In the genomic region with DNA sequence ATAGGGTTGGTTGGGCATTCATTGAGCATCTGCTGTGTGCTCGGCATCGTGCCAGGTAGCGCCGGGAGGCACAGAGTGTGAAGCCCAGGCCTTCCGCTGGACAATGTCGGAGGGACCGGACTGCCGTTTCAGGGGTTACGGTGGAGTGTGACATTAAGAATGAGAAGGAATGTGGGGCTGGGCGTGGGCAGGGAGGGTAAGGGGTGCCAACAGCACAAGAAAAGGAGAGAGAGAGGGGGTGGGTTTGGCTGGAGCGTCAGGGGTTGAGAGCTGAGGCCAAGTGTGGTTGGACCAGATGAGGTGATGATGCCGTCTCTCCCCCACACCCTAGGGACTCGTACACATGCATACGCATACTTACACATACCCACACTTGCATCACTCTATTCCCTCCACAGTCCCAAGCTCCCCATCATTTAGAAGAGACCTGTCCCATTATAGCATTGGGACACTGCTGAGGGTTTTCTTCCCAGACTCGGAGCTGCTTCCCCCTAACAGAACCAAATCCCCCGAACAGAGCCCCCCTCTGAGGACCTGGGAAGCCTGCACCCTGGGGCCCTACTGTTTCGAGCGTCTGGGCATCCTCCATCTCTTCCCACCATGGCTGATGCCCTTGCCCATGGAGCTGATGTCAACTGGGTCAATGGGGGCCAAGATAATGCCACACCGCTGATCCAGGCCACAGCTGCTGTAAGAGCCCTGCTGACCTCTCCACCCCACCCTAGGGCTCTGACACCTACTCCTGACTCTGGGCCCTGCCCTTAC, we compare ENCODE assay signal across 10 cellular contexts. TPM values are rescaled to one million over a fixed set of nuclear protein-coding genes. Genes with fewer than 3 reads are reported as not detected.
DNase-seq lines count a peak whose midpoint lies in the region; ATAC-seq lines count a peak whose summit lies in the region.
"Had no signal": no experiment of that assay in that cellular context is flagged by ENCODE, and none has a peak within 500 bp of the region (broad histone marks: within the 10 kb centered on the region; RNA-seq: fewer than 3 reads in every experiment).

No MANE protein-coding gene starts in this region.

- no peaks in the 10 kb centered on the region for H3K9me3 Mint-ChIP-seq in activated T-helper 17 cell treated with anti-CD3 and anti-CD28 coated beads, Interleukin-2, amount 50 U/mL, for 72 hours
- no peaks in the 10 kb centered on the region for H3K9me3 Mint-ChIP-seq in naive thymus-derived CD4-positive, alpha-beta T cell

- H3K4me3 ChIP-seq in naive thymus-derived CD4-positive, alpha-beta T cell (ENCODE audit: low read length), result no peak overlapping the region
- H3K4me3 ChIP-seq: colonic mucosa, SK-N-MC had no signal

- ATAC-seq in activated T-helper 17 cell treated with anti-CD3 and anti-CD28 coated beads, Interleukin-2, amount 50 U/mL, for 72 hours (replicated peaks), result peak; percentile 11
- no peak for ATAC-seq in naive thymus-derived CD4-positive, alpha-beta T cell

- H3K27ac Mint-ChIP-seq in activated T-helper 17 cell treated with anti-CD3 and anti-CD28 coated beads, Interleukin-2, amount 50 U/mL, for 72 hours, result peak overlapping the region; percentile 87
- peak overlapping the region in 6 of 9 donors; percentile 33 to 86 (median 70) for H3K27ac Mint-ChIP-seq in naive thymus-derived CD4-positive, alpha-beta T cell

- peaks cover 7 to 19% of the 10 kb centered on the region in 2 donors for H3K4me1 ChIP-seq in naive thymus-derived CD4-positive, alpha-beta T cell (ENCODE audit: control insufficient read depth in 2 of 2, insufficient read depth in 2 of 2, low read length in 2 of 2)

- DNase-seq in G401 (ENCODE audit: low spot score) (peak; percentile 66), islet precursor cell (no peak), ureter (ENCODE audit: low spot score) (no peak), NCI-H1436 treated with DMSO at 0.1 percent for 48 hours (lab: John Stamatoyannopoulos, UW) (no peak)
- no peak for DNase-seq in naive thymus-derived CD4-positive, alpha-beta T cell
- DNase-seq: colonic mucosa, DMS53, occipital lobe had no signal

- CTCF ChIA-PET in naive thymus-derived CD4-positive, alpha-beta T cell (lab: Charles Lee), result interaction anchor here (0.6 to 5.2 kb wide), 8 partner anchors 9 to 212 kb away, joined by 3 to 53 read pairs (median 4); a partner anchor contains a TSS

- peak overlapping the region; percentile 44 for H3K27ac ChIP-seq in naive thymus-derived CD4-positive, alpha-beta T cell (ENCODE audit: low read depth, low read length)
- H3K27ac ChIP-seq: colonic mucosa had no signal

- intact Hi-C loops in naive thymus-derived CD4-positive, alpha-beta T cell (cut with micrococcal nuclease), result loop anchor here (1.0 to 5.0 kb wide), 2 partner anchors 11 to 301 kb away; no protein-coding TSS in a partner anchor

- in situ Hi-C loops in G401 (cut with HindIII; ENCODE audit: low sequenced_read_pairs), result no loop called here

- peaks cover 97% of the 10 kb centered on the region for H3K36me3 Mint-ChIP-seq in activated T-helper 17 cell treated with anti-CD3 and anti-CD28 coated beads, Interleukin-2, amount 50 U/mL, for 72 hours (ENCODE audit: low read depth)
- peaks cover 5 to 33% (median 12%) of the 10 kb centered on the region in 5 donors for H3K36me3 Mint-ChIP-seq in naive thymus-derived CD4-positive, alpha-beta T cell

- peaks cover 19% of the 10 kb centered on the region for H3K4me1 Mint-ChIP-seq in activated T-helper 17 cell treated with anti-CD3 and anti-CD28 coated beads, Interleukin-2, amount 50 U/mL, for 72 hours
- peaks cover 16 to 53% (median 41%) of the 10 kb centered on the region in 7 donors for H3K4me1 Mint-ChIP-seq in naive thymus-derived CD4-positive, alpha-beta T cell

- POLR2A ChIA-PET in naive thymus-derived CD4-positive, alpha-beta T cell (lab: Charles Lee), result interaction anchor here (0.9 to 8.2 kb wide), 5 partner anchors 12 to 39 kb away, joined by 3 to 98 read pairs (median 3); a partner anchor contains a TSS

- H3K27me3 Mint-ChIP-seq in activated T-helper 17 cell treated with anti-CD3 and anti-CD28 coated beads, Interleukin-2, amount 50 U/mL, for 72 hours, result no peaks in the 10 kb centered on the region
- H3K27me3 Mint-ChIP-seq in naive thymus-derived CD4-positive, alpha-beta T cell, result no peaks in the 10 kb centered on the region

- H3K4me3 Mint-ChIP-seq in activated T-helper 17 cell treated with anti-CD3 and anti-CD28 coated beads, Interleukin-2, amount 50 U/mL, for 72 hours, result peak overlapping the region; percentile 88
- H3K4me3 Mint-ChIP-seq in naive thymus-derived CD4-positive, alpha-beta T cell, result peak overlapping the region in 4 of 10 donors; percentile 6 to 45 (median 20)

- H3K36me3 ChIP-seq in naive thymus-derived CD4-positive, alpha-beta T cell (ENCODE audit: control insufficient read depth in 2 of 3, insufficient read depth in 3 of 3, low read length in 3 of 3), result peaks cover 16 to 64% (median 25%) of the 10 kb centered on the region in 3 experiments
- H3K36me3 ChIP-seq: colonic mucosa had no signal

- H3K27me3 ChIP-seq in naive thymus-derived CD4-positive, alpha-beta T cell (ENCODE audit: control insufficient read depth in 2 of 2, insufficient read depth in 2 of 2, low read length in 2 of 2), result no peaks in the 10 kb centered on the region
- H3K27me3 ChIP-seq: colonic mucosa had no signal

- no peaks in the 10 kb centered on the region for H3K9me3 ChIP-seq in naive thymus-derived CD4-positive, alpha-beta T cell (ENCODE audit: control insufficient read depth in 2 of 3, low read length in 3 of 3)
- H3K9me3 ChIP-seq: colonic mucosa had no signal

RNA-seq across cellular contexts. Expression of a gene that starts 3.3 kb away (rescaled TPM):
- 12.0 and 14.3 TPM in 2 replicates for total RNA-seq in G401 (2014; rRNA removed; shearing (Covaris generic))
- 10 to 100 TPM; 14.0 to 96.8 TPM for total RNA-seq in activated T-helper 17 cell treated with anti-CD3 and anti-CD28 coated beads, Interleukin-2, amount 50 U/mL, for 72 hours
- 10 to 100 TPM in 1 of 5 experiments, 1 to 10 TPM in 4; 2.7 to 13.7 (median 4.0) TPM for total RNA-seq in naive thymus-derived CD4-positive, alpha-beta T cell
- 1 to 10 TPM in 1 of 2 donors, under 1 TPM in 1; 0.83 to 1.1 TPM for polyA plus RNA-seq in naive thymus-derived CD4-positive, alpha-beta T cell
- total RNA-seq in ureter, result 11.5 TPM

RNA-seq across cellular contexts. Expression of a gene that starts 6.3 kb away (rescaled TPM):
- not detected in 2 replicates for total RNA-seq in G401 (2014; rRNA removed; shearing (Covaris generic))
- total RNA-seq in activated T-helper 17 cell treated with anti-CD3 and anti-CD28 coated beads, Interleukin-2, amount 50 U/mL, for 72 hours, result 1 to 10 TPM in 1 of 2 donors, under 1 TPM in 1; 0.22 to 1.1 TPM
- not detected for total RNA-seq in naive thymus-derived CD4-positive, alpha-beta T cell
- polyA plus RNA-seq in naive thymus-derived CD4-positive, alpha-beta T cell, result not detected
- total RNA-seq in ureter, result not detected
- total RNA-seq: colonic mucosa, occipital lobe had no signal

RNA-seq across cellular contexts. Expression of a gene that starts 12.3 kb away (rescaled TPM):
- 0.61 TPM in 1 of 2 replicates, not detected in the other for total RNA-seq in G401 (2014; rRNA removed; shearing (Covaris generic))
- 100 to 1,000 TPM; 527 to 774 TPM for total RNA-seq in activated T-helper 17 cell treated with anti-CD3 and anti-CD28 coated beads, Interleukin-2, amount 50 U/mL, for 72 hours
- 100 to 1,000 TPM; 482 to 708 (median 599) TPM for total RNA-seq in naive thymus-derived CD4-positive, alpha-beta T cell
- polyA plus RNA-seq in naive thymus-derived CD4-positive, alpha-beta T cell, result 100 to 1,000 TPM; 234 to 337 TPM
- total RNA-seq in ureter, result 12.7 TPM
- total RNA-seq: occipital lobe had no signal

RNA-seq across cellular contexts. Expression of a gene that starts 19.5 kb away (rescaled TPM):
- 21.4 and 50.0 TPM in 2 replicates for total RNA-seq in G401 (2014; rRNA removed; shearing (Covaris generic))
- 10 to 100 TPM; 22.9 to 33.0 TPM for total RNA-seq in activated T-helper 17 cell treated with anti-CD3 and anti-CD28 coated beads, Interleukin-2, amount 50 U/mL, for 72 hours
- total RNA-seq in naive thymus-derived CD4-positive, alpha-beta T cell, result 10 to 100 TPM; 42.6 to 92.6 (median 50.1) TPM
- polyA plus RNA-seq in naive thymus-derived CD4-positive, alpha-beta T cell, result 1 to 10 TPM; 1.1 to 2.5 TPM
- 49.6 TPM for total RNA-seq in ureter

RNA-seq across cellular contexts. Expression of a gene that starts 32.2 kb away (rescaled TPM):
- not detected in 2 replicates for total RNA-seq in G401 (2014; rRNA removed; shearing (Covaris generic))
- total RNA-seq in activated T-helper 17 cell treated with anti-CD3 and anti-CD28 coated beads, Interleukin-2, amount 50 U/mL, for 72 hours, result 1 to 10 TPM; 2.9 to 4.8 TPM
- total RNA-seq in naive thymus-derived CD4-positive, alpha-beta T cell, result 10 to 100 TPM in 4 of 5 experiments, 1 to 10 TPM in 1; 1.5 to 23.4 (median 13.9) TPM
- 1 to 10 TPM; 5.8 to 7.4 TPM for polyA plus RNA-seq in naive thymus-derived CD4-positive, alpha-beta T cell
- 12.3 TPM for total RNA-seq in ureter

Comparison
In these comparisons a context has a peak if more than half of its experiments do, and no peak if none do; other contexts are left out.
1. RNA of a gene that starts 12.3 kb away (total RNA-seq): 527 to 774 TPM in activated T-helper 17 cell treated with anti-CD3 and anti-CD28 coated beads, Interleukin-2, amount 50 U/mL, for 72 hours and 482 to 708 TPM in naive thymus-derived CD4-positive, alpha-beta T cell; 12.7 TPM in ureter (single experiment) and 0.61 TPM in G401; every median in the first group is over 10 times any median in the second.